ENCODE assay signal across 14 cellular contexts in the genomic region with DNA sequence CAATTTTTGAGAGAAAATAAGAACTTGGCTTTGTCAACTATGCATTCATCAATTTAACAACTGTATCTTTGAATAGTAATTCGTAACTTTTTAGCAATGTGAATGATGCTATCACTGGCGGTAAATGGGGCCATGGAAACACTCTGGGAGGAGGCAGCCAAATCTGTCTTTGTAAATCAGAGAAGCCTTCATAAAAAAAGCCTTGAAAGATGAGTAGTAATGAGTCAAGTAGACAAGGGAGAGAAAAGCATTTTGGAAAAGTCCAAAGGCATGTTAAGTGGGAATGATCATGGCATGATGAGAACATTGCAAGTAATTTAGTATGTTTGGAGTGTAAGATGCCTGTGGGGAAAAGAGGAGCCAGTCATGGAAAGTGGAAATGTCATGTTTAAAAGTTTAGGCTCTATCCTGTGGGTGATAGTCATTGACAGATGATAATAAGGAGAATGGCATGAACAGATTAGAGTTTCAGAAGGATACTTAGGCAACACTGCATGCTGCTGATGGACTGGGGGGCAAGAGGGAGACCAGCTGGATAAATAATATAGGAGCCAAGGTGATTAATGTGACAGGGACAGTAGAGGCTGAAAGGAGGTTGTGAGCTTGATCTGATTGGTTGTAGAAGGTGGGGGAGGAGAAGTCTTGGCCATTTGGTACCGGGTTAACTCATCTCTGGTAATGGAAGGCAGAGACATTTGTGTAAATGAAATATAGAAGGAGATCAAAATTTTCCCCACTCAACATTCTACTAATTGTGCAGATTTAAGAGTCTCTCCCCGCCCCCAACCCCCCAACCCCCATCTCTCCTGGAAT. TPM values are rescaled to one million over a fixed set of nuclear protein-coding genes. Genes with fewer than 3 reads are reported as not detected.
DNase-seq lines count a peak whose midpoint lies in the region; ATAC-seq, FAIRE-seq and TF ChIP-seq lines count a peak whose summit lies in the region.
"Had no signal": no experiment of that assay in that cellular context is flagged by ENCODE, and none has a peak within 500 bp of the region (broad histone marks: within the 10 kb centered on the region; RNA-seq: fewer than 3 reads in every experiment).

No MANE protein-coding gene starts in this region.

- peak overlapping the region; percentile 3 for H3K27ac Mint-ChIP-seq in astrocyte (ENCODE audit: unreplicated experiment)
- H3K27ac Mint-ChIP-seq: memory B cell had no signal

- no peaks in the 10 kb centered on the region for H3K9me3 Mint-ChIP-seq in astrocyte (ENCODE audit: unreplicated experiment)
- H3K9me3 Mint-ChIP-seq: memory B cell had no signal

- H3K4me1 Mint-ChIP-seq in astrocyte (ENCODE audit: low read depth, unreplicated experiment), result peaks cover 28% of the 10 kb centered on the region

- H4K20me1 ChIP-seq in astrocyte (ENCODE audit: insufficient read depth, low read length), result no peaks in the 10 kb centered on the region
- H4K20me1 ChIP-seq in osteoblast (ENCODE audit: insufficient read depth, low read length), result no peaks in the 10 kb centered on the region

- no peak for FAIRE-seq in astrocyte (lab: Jason Lieb, UNC)

- H3K4me1 ChIP-seq in astrocyte (ENCODE audit: insufficient read depth, low read length), result peaks cover 20% of the 10 kb centered on the region
- H3K4me1 ChIP-seq in osteoblast (ENCODE audit: insufficient read depth, low read length), result peaks cover 21% of the 10 kb centered on the region

- no peak overlapping the region for H3K4me3 Mint-ChIP-seq in astrocyte (ENCODE audit: unreplicated experiment)
- H3K4me3 Mint-ChIP-seq: memory B cell had no signal

- no peak overlapping the region for H3K9ac ChIP-seq in astrocyte (ENCODE audit: low read length)

- H3K4me3 ChIP-seq in astrocyte (ENCODE audit: insufficient read depth, low read depth, low read length) (no peak overlapping the region), osteoblast (ENCODE audit: insufficient read depth, low read length) (no peak overlapping the region)
- H3K4me3 ChIP-seq: heart left ventricle, skin epidermis had no signal

- no peak overlapping the region for H2AFZ ChIP-seq in astrocyte (ENCODE audit: low read depth, low read length)
- no peak overlapping the region for H2AFZ ChIP-seq in osteoblast (ENCODE audit: low read length)

- H3K9me3 ChIP-seq in astrocyte (ENCODE audit: insufficient read depth, low read depth, low read length) (no peaks in the 10 kb centered on the region), osteoblast (ENCODE audit: low read depth, low read length) (no peaks in the 10 kb centered on the region)
- H3K9me3 ChIP-seq: heart left ventricle had no signal

- no peak for TF ChIP-seq CTCF in astrocyte (IDR thresholded peaks at IDR 0.05; ENCODE audit: insufficient read depth, low read depth, low read length)
- TF ChIP-seq CTCF in osteoblast (IDR thresholded peaks at IDR 0.05; ENCODE audit: extremely low read depth, low read depth, low read length), result no peak
- TF ChIP-seq CTCF in GM13976 (IDR thresholded peaks at IDR 0.05; ENCODE audit: borderline replicate concordance, control extremely low read depth, extremely low read depth, insufficient read depth, missing control alignments), result no peak

- in situ Hi-C loops in GM13976 (cut with MboI; ENCODE audit: low sequenced_read_pairs, unreplicated experiment), result no loop called here

- no peaks in the 10 kb centered on the region for H3K36me3 ChIP-seq in astrocyte (ENCODE audit: insufficient read depth, low read length)
- no peaks in the 10 kb centered on the region for H3K36me3 ChIP-seq in osteoblast (ENCODE audit: insufficient read depth, low read length)
- H3K36me3 ChIP-seq: heart left ventricle had no signal

- peak; percentile 15 for ATAC-seq in HG03342 (IDR thresholded peaks at IDR 0.05; ENCODE audit: unreplicated experiment)
- no peak for ATAC-seq in GM21367 (IDR thresholded peaks at IDR 0.05; ENCODE audit: unreplicated experiment)
- no peak for ATAC-seq in HG02885 (IDR thresholded peaks at IDR 0.05; ENCODE audit: poor library complexity, unreplicated experiment)

- DNase-seq in GM03348 (ENCODE audit: low spot score) (peak; percentile 64), astrocyte (ENCODE audit: low read depth) (peak; percentile 79), osteoblast (ENCODE audit: insufficient read length, low spot score, missing footprints) (peak; percentile 69), GM13976 (ENCODE audit: low spot score) (no peak), DMS79 (lab: John Stamatoyannopoulos, UW) (no peak)
- DNase-seq: activated effector memory CD4-positive, alpha-beta T cell treated with Interleukin-2 at 50 U/mL for 16 hours; dermis blood vessel endothelial cell; EL; heart left ventricle had no signal

- H3K36me3 Mint-ChIP-seq in astrocyte (ENCODE audit: low read depth, unreplicated experiment), result no peaks in the 10 kb centered on the region
- H3K36me3 Mint-ChIP-seq: memory B cell had no signal

- H3K27me3 Mint-ChIP-seq in astrocyte (ENCODE audit: low read depth, unreplicated experiment), result no peaks in the 10 kb centered on the region

- H3K79me2 ChIP-seq in astrocyte (ENCODE audit: insufficient read depth, low read length) (no peaks in the 10 kb centered on the region), osteoblast (ENCODE audit: insufficient read depth, low read length) (no peaks in the 10 kb centered on the region)

- H3K4me2 ChIP-seq in astrocyte (ENCODE audit: low read length) (no peak overlapping the region), osteoblast (ENCODE audit: insufficient read depth, low read length) (no peak overlapping the region)

- H3K27me3 ChIP-seq in astrocyte (ENCODE audit: insufficient read depth, low read length) (no peaks in the 10 kb centered on the region), osteoblast (ENCODE audit: insufficient read depth, low read length) (no peaks in the 10 kb centered on the region)
- H3K27me3 ChIP-seq: heart left ventricle had no signal

- H3K27ac ChIP-seq in astrocyte (ENCODE audit: low read depth, low read length) (no peak overlapping the region), osteoblast (ENCODE audit: low read depth, low read length) (no peak overlapping the region)

RNA-seq across cellular contexts. Expression of a gene that starts 16.3 kb away (rescaled TPM):
- total RNA-seq in astrocyte (44.5 and 51.6 TPM in 2 replicates), osteoblast (5.0 and 5.1 TPM in 2 replicates)

Comparison
In these comparisons a context has a peak if more than half of its experiments do, and no peak if none do; other contexts are left out.
1. DNase-seq: peak in GM03348 (single experiment), astrocyte (single experiment) and osteoblast (single experiment); none in GM13976 (single experiment) and DMS79 (single experiment).